In the genomic region with DNA sequence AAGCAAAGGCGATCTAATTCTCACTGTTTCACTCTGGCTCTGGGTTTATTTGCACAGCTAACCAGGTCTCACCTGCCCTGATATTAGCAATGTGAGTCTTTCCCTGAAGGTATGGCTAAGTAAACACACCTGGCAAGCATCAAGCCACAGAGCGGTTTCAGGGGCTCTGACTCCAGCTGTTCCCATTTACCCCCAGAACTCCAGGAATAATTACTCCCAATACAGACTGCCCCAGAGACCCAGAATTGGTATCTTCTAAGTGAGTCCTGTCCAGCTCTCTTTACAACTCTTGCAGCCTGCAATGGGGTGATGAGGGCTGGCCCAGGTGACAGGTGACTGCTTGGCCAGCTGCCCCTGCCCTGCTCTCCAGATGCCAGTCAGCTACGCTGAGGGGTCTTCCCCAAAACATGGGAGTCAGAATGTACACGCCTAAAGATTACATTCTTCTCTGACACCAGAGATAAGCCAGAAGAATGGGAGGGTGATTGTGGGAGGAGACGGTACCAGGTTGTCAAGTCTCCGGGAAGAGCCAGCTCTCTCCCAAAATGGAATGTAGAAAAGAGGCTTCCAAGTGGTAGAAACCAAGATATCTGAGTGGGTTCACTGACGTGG, we compare ENCODE assay signal across 15 cellular contexts. TPM values are rescaled to one million over a fixed set of nuclear protein-coding genes. Genes with fewer than 3 reads are reported as not detected.
DNase-seq lines count a peak whose midpoint lies in the region; ATAC-seq and TF ChIP-seq lines count a peak whose summit lies in the region.
"Had no signal": no experiment of that assay in that cellular context is flagged by ENCODE, and none has a peak within 500 bp of the region (broad histone marks: within the 10 kb centered on the region; RNA-seq: fewer than 3 reads in every experiment).

No MANE protein-coding gene starts in this region.

- TF ChIP-seq EP300 in stomach (IDR thresholded peaks at IDR 0.05) = no peak

- WGBS in stomach, 5 donors = 13 to 28% (median 16%) methylated on average over 7 of the region's 7 CpGs

- H3K9me3 ChIP-seq in stomach (no peaks in the 10 kb centered on the region), HAP-1 (no peaks in the 10 kb centered on the region)
- H3K9me3 ChIP-seq: gastroesophageal sphincter had no signal

- ATAC-seq in SK-N-SH treated with all-trans-retinoic acid at 6 μM for 48 hours = no peak
- ATAC-seq: gastroesophageal sphincter; naive thymus-derived CD8-positive, alpha-beta T cell; Panc1 had no signal

- TF ChIP-seq CTCF in fibroblast of the aortic adventitia (IDR thresholded peaks at IDR 0.05; ENCODE audit: insufficient read depth, low read length) (no peak), stomach (IDR thresholded peaks at IDR 0.05) (no peak)

- DNase-seq in NCI-H128 (lab: John Stamatoyannopoulos, UW; ENCODE audit: unreplicated experiment) (peak; percentile 22), NCI-H510A (lab: John Stamatoyannopoulos, UW) (peak; percentile 75), fibroblast of the aortic adventitia (ENCODE audit: low read depth) (peak; percentile 49), stomach (peak; percentile 38), HAP-1 (ENCODE audit: low spot score in 2 of 2) (no peak)
- no peak for DNase-seq in stimulated activated naive CD4-positive, alpha-beta T cell treated with Interleukin-2 at 50 U/mL for 16 hours (lab: John Stamatoyannopoulos, UW)
- DNase-seq: activated CD4-positive, alpha-beta T cell treated with anti-CD3 and anti-CD28 coated beads for 48 hours; aorta; H9; naive thymus-derived CD8-positive, alpha-beta T cell; T-helper 1 cell had no signal

- intact Hi-C loops in stomach (cut with DNase I; ENCODE audit: low total_unique reads) = no loop called here

- H3K27me3 ChIP-seq in stomach (peaks cover 0 to 29% (median 0%) of the 10 kb centered on the region in 3 donors), HAP-1 (ENCODE audit: low read depth) (no peaks in the 10 kb centered on the region)

- TF ChIP-seq POLR2A in stomach (IDR thresholded peaks at IDR 0.05) = no peak

- H3K36me3 ChIP-seq in stomach = no peaks in the 10 kb centered on the region
- no peaks in the 10 kb centered on the region for H3K36me3 ChIP-seq in HAP-1 (replicated peaks)
- H3K36me3 ChIP-seq: gastroesophageal sphincter had no signal

- H3K4me1 ChIP-seq in stomach = peaks cover 4 to 26% (median 12%) of the 10 kb centered on the region in 4 donors
- H3K4me1 ChIP-seq in HAP-1 = no peaks in the 10 kb centered on the region
- H3K4me1 ChIP-seq: gastroesophageal sphincter had no signal

- in situ Hi-C loops in HAP-1 (cut with MboI; ENCODE audit: low sequenced_read_pairs) = no loop called here

- no peak overlapping the region for H3K4me3 ChIP-seq in fibroblast of the aortic adventitia (ENCODE audit: low read depth, low read length)
- H3K4me3 ChIP-seq in stomach = no peak overlapping the region
- no peak overlapping the region for H3K4me3 ChIP-seq in HAP-1
- H3K4me3 ChIP-seq: gastroesophageal sphincter had no signal

- H3K27ac ChIP-seq in stomach = peak overlapping the region; percentile 20 to 52 (median 29)
- H3K27ac ChIP-seq: C4-2B, gastroesophageal sphincter had no signal

TF ChIP-seq in SK-N-SH treated with all-trans-retinoic acid at 6 μM for 48 hours, 23 proteins besides CTCF, POLR2A, EP300 and RAD21:
- TF ChIP-seq ZNF8 (CRISPR knock-in tag; IDR thresholded peaks at IDR 0.05) (no peak), BACH2 (CRISPR knock-in tag; IDR thresholded peaks at IDR 0.05; ENCODE audit: borderline replicate concordance) (no peak)
- TF ChIP-seq, protein P1, sequence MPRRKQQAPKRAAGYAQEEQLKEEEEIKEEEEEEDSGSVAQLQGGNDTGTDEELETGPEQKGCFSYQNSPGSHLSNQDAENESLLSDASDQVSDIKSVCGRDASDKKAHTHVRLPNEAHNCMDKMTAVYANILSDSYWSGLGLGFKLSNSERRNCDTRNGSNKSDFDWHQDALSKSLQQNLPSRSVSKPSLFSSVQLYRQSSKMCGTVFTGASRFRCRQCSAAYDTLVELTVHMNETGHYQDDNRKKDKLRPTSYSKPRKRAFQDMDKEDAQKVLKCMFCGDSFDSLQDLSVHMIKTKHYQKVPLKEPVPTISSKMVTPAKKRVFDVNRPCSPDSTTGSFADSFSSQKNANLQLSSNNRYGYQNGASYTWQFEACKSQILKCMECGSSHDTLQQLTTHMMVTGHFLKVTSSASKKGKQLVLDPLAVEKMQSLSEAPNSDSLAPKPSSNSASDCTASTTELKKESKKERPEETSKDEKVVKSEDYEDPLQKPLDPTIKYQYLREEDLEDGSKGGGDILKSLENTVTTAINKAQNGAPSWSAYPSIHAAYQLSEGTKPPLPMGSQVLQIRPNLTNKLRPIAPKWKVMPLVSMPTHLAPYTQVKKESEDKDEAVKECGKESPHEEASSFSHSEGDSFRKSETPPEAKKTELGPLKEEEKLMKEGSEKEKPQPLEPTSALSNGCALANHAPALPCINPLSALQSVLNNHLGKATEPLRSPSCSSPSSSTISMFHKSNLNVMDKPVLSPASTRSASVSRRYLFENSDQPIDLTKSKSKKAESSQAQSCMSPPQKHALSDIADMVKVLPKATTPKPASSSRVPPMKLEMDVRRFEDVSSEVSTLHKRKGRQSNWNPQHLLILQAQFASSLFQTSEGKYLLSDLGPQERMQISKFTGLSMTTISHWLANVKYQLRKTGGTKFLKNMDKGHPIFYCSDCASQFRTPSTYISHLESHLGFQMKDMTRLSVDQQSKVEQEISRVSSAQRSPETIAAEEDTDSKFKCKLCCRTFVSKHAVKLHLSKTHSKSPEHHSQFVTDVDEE (CRISPR knock-in tag; IDR thresholded peaks at IDR 0.05) = no peak

RNA-seq across cellular contexts. Expression of a gene that starts 4.9 kb away (rescaled TPM):
- total RNA-seq in fibroblast of the aortic adventitia (ENCODE audit: low replicate concordance) = 0.09 TPM in 1 of 2 replicates, not detected in the other
- total RNA-seq in stomach = 1 to 10 TPM in 2 of 5 donors, not detected in 3; 1.1 to 2.9 TPM
- polyA plus RNA-seq in stomach = under 1 TPM in 1 of 3 donors, not detected in 2; 0.19 TPM
- total RNA-seq: gastroesophageal sphincter; naive thymus-derived CD8-positive, alpha-beta T cell had no signal
- polyA plus RNA-seq: aorta; naive thymus-derived CD8-positive, alpha-beta T cell had no signal

RNA-seq across cellular contexts. Expression of a gene that starts 52.9 kb away (rescaled TPM):
- 50.4 and 74.6 TPM in 2 replicates for total RNA-seq in fibroblast of the aortic adventitia (ENCODE audit: low replicate concordance)
- total RNA-seq in stomach = 100 to 1,000 TPM in 2 of 5 donors, 10 to 100 TPM in 3; 45.5 to 228 (median 83.9) TPM
- 10 to 100 TPM; 60.9 to 81.1 (median 76.5) TPM for polyA plus RNA-seq in stomach

Comparison
In these comparisons a context has a peak if more than half of its experiments do, and no peak if none do; other contexts are left out.
1. DNase-seq: peak in NCI-H128 (single experiment), NCI-H510A (single experiment), fibroblast of the aortic adventitia (single experiment) and stomach (single experiment); none in HAP-1 (0 of 2) and stimulated activated naive CD4-positive, alpha-beta T cell treated with Interleukin-2 at 50 U/mL for 16 hours (single experiment).